Comparison of ENCODE assay signal across 8 cellular contexts in the genomic region with DNA sequence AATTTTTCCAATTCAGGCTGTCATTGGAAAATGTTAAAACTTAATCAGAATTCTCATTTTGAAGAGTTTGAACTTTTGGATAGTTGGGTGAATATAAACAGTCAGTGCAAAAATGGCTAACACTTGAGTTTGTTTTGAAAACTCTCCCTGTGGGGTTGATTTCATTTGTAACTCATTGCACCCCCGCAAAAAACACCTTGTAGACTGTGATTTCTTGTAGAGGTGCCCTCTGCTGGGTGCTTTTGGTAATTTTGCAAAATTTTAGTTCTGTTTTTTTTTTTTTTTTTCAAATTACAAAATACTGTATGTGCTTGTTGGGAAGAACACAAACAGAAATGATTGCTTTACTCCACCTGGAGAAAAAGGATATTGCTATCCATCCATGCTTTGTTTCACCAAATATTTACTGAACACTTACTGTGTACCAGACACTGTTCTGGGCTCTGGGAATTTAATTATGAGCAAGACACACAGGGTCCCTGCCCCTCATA. TPM values are rescaled to one million over a fixed set of nuclear protein-coding genes. Genes with fewer than 3 reads are reported as not detected.
DNase-seq lines count a peak whose midpoint lies in the region; ATAC-seq, FAIRE-seq and TF ChIP-seq lines count a peak whose summit lies in the region.

No MANE protein-coding gene starts in this region.

- no peak overlapping the region for H3K27ac ChIP-seq in OCI-LY1 (ENCODE audit: low read depth, low read length, poor library complexity, severe bottlenecking)
- no peak overlapping the region for H3K27ac ChIP-seq in GM12878 (ENCODE audit: control insufficient read depth, insufficient read depth)
- H3K27ac ChIP-seq in liver (ENCODE audit: low read depth in 1 of 2, low read length in 2 of 2), result peak overlapping the region; percentile 60 to 83
- H3K27ac ChIP-seq in vagina, result no peak overlapping the region

- H2AFZ ChIP-seq in OCI-LY1 (ENCODE audit: low read length), result no peak overlapping the region
- H2AFZ ChIP-seq in GM12878 (ENCODE audit: control insufficient read depth, low read depth, low read length), result no peak overlapping the region

- no peaks in the 10 kb centered on the region for H3K27me3 ChIP-seq in OCI-LY1 (ENCODE audit: insufficient read depth, low read length)
- H3K27me3 ChIP-seq in GM12878 (replicated peaks in 1 of 2; ENCODE audit: control insufficient read depth in 2 of 2, insufficient read depth in 2 of 2, low read length in 1 of 2), result no peaks in the 10 kb centered on the region
- no peaks in the 10 kb centered on the region for H3K27me3 ChIP-seq in liver (ENCODE audit: control insufficient read depth in 4 of 4, insufficient read depth in 4 of 4, low read length in 3 of 4)
- no peaks in the 10 kb centered on the region for H3K27me3 ChIP-seq in vagina

- no peaks in the 10 kb centered on the region for H3K79me2 ChIP-seq in OCI-LY1 (ENCODE audit: insufficient read depth, low read length)
- H3K79me2 ChIP-seq in GM12878 (ENCODE audit: control insufficient read depth, insufficient read depth, low read length), result no peaks in the 10 kb centered on the region

- TF ChIP-seq RAD21 in GM12878 (IDR thresholded peaks at IDR 0.05; ENCODE audit: insufficient read depth, low read depth, low read length) (peak; percentile 63), liver (IDR thresholded peaks at IDR 0.05) (peak; percentile 76 to 78)

- DNase-seq in AG08395 (ENCODE audit: low spot score) (peak; percentile 38), GM10248 (ENCODE audit: extremely low spot score) (peak; percentile 65), GM12878 (ENCODE audit: low read depth, low spot score) (no peak), vagina (ENCODE audit: extremely low spot score in 2 of 2) (no peak)
- no peak for DNase-seq in activated CD4-positive, CD25-positive, alpha-beta regulatory T cell treated with anti-CD3 and anti-CD28 coated beads, Interleukin-2, amount 50 U/mL, for 72 hours

- H3F3A ChIP-seq in OCI-LY1 (ENCODE audit: insufficient read depth, low read length), result no peaks in the 10 kb centered on the region

- TF ChIP-seq CTCF in GM10248 (IDR thresholded peaks at IDR 0.05; ENCODE audit: control extremely low read depth, extremely low read depth, low read depth, missing control alignments) (peak; percentile 40), OCI-LY1 (IDR thresholded peaks at IDR 0.05; ENCODE audit: low read length) (peak; percentile 71), GM12878 (IDR thresholded peaks at IDR 0.05 in 2 of 3, conservative IDR thresholded peaks at IDR 0.05 in 1 of 3; ENCODE audit: control insufficient read depth in 2 of 3, extremely low read depth in 1 of 3, insufficient read depth in 1 of 3, low read depth in 3 of 3, low read length in 3 of 3) (peak; percentile 47 to 60 (median 57); a peak in 5 of 6 replicates), liver (IDR thresholded peaks at IDR 0.05; ENCODE audit: low read depth, low read length, missing input control) (peak; percentile 67), vagina (IDR thresholded peaks at IDR 0.05) (peak; percentile 15 to 48 (median 48))

- WGBS in GM12878 (ENCODE audit: insufficient coverage, insufficient replicate concordance, low lambda C conversion rate, missing lambda C conversion rate), result 0% methylated on average over 1 of the region's 1 CpG
- WGBS in liver, result 3% methylated on average over 1 of the region's 1 CpG

- H3K9me3 ChIP-seq in OCI-LY1 (ENCODE audit: low read length), result no peaks in the 10 kb centered on the region
- no peaks in the 10 kb centered on the region for H3K9me3 ChIP-seq in GM12878 (replicated peaks; ENCODE audit: control insufficient read depth, insufficient read depth, low read length)
- no peaks in the 10 kb centered on the region for H3K9me3 ChIP-seq in liver (ENCODE audit: control insufficient read depth in 4 of 4, low read length in 3 of 4)
- H3K9me3 ChIP-seq in vagina, result no peaks in the 10 kb centered on the region

- TF ChIP-seq EP300 in GM12878 (IDR thresholded peaks at IDR 0.05; ENCODE audit: borderline replicate concordance in 1 of 2, control insufficient read depth in 1 of 2, low read depth in 2 of 2, low read length in 2 of 2), result no peak

- H3K9ac ChIP-seq in OCI-LY1 (ENCODE audit: low read length) (no peak overlapping the region), GM12878 (ENCODE audit: control insufficient read depth, insufficient read depth, low read length) (no peak overlapping the region), liver (ENCODE audit: low read depth in 1 of 2, low read length in 2 of 2) (peak overlapping the region in 1 of 2 donors; percentile 50)

- H3K36me3 ChIP-seq in OCI-LY1 (ENCODE audit: insufficient read depth, low read length) (peaks cover 9% of the 10 kb centered on the region; the same call in 1 of the 2 replicates), GM12878 (ENCODE audit: control insufficient read depth in 2 of 2, insufficient read depth in 2 of 2, low read length in 1 of 2) (peaks cover 5 to 15% of the 10 kb centered on the region in 2 experiments), liver (ENCODE audit: control insufficient read depth in 4 of 4, insufficient read depth in 3 of 4, low read depth in 1 of 4, low read length in 3 of 4) (peaks cover 6 to 38% (median 20%) of the 10 kb centered on the region in 4 donors), vagina (peaks cover 0 to 63% of the 10 kb centered on the region in 2 donors)

- no peak overlapping the region for H3K4me3 ChIP-seq in OCI-LY1 (ENCODE audit: low read depth, low read length, poor library complexity, severe bottlenecking)
- H3K4me3 ChIP-seq in GM12878, result no peak overlapping the region
- H3K4me3 ChIP-seq in liver (ENCODE audit: low read depth in 1 of 3, low read length in 3 of 3), result no peak overlapping the region
- no peak overlapping the region for H3K4me3 ChIP-seq in vagina

- POLR2A ChIA-PET in GM10248 (lab: Yijun Ruan, JAX) (no interaction called here), GM12878 (lab: Charles Lee) (interaction anchor here (0.6 to 1.0 kb wide), 4 partner anchors 55 to 177 kb away, joined by 3 to 5 read pairs (median 4); no protein-coding TSS in a partner anchor)

- ATAC-seq in GM12878 (peak; percentile 74), HG03354 (IDR thresholded peaks at IDR 0.05; ENCODE audit: poor library complexity, severe bottlenecking, unreplicated experiment) (no peak)

- H3K4me2 ChIP-seq in OCI-LY1 (ENCODE audit: low read length), result no peak overlapping the region
- no peak overlapping the region for H3K4me2 ChIP-seq in GM12878 (ENCODE audit: control insufficient read depth, insufficient read depth)

- intact Hi-C loops in GM12878 (cut with micrococcal nuclease; ENCODE audit: unreplicated experiment), result loop anchor here (2.0 kb wide), 1 partner anchor 96 kb away; no protein-coding TSS in a partner anchor
- intact Hi-C loops in vagina (cut with DNase I), result no loop called here

- H4K20me1 ChIP-seq in OCI-LY1 (ENCODE audit: insufficient read depth, low read length) (no peaks in the 10 kb centered on the region), GM12878 (ENCODE audit: control insufficient read depth, insufficient read depth) (no peaks in the 10 kb centered on the region)

- BruUV-seq in GM12878 (replicated peaks; lab: Mats Ljungman, UMichigan), result no TSS peak

- peak; percentile 35 for FAIRE-seq in GM12878 (lab: Jason Lieb, UNC)

- no peaks in the 10 kb centered on the region for H3K9me2 ChIP-seq in OCI-LY1 (ENCODE audit: low read depth, low read length)

- RAD21 ChIA-PET in GM12878 (lab: Charles Lee; ENCODE audit: unreplicated experiment), result interaction anchor here (0.7 to 0.9 kb wide), 2 partner anchors 112 to 118 kb away, joined by 3 to 4 read pairs; no protein-coding TSS in a partner anchor

- no peaks in the 10 kb centered on the region for H3K4me1 ChIP-seq in OCI-LY1 (ENCODE audit: insufficient read depth, low read length, severe bottlenecking)
- H3K4me1 ChIP-seq in GM12878 (ENCODE audit: control insufficient read depth, insufficient read depth, low read length), result no peaks in the 10 kb centered on the region
- peaks cover 8 to 26% (median 23%) of the 10 kb centered on the region in 4 donors for H3K4me1 ChIP-seq in liver (ENCODE audit: control insufficient read depth in 4 of 4, insufficient read depth in 4 of 4, low read length in 3 of 4)
- no peaks in the 10 kb centered on the region for H3K4me1 ChIP-seq in vagina

- TF ChIP-seq POLR2A in GM12878 (IDR thresholded peaks at IDR 0.05; ENCODE audit: low read depth, low read length), result no peak
- no peak for TF ChIP-seq POLR2A in vagina (IDR thresholded peaks at IDR 0.05)

- SMC1A ChIA-PET in GM12878 (lab: Charles Lee; ENCODE audit: uncharacterized antibody, unreplicated experiment), result interaction anchor here (0.8 to 1.1 kb wide), 3 partner anchors 93 to 217 kb away, joined by 3 to 4 read pairs (median 3); no protein-coding TSS in a partner anchor

- CTCF ChIA-PET in GM10248 (lab: Yijun Ruan, JAX) (interaction anchor here (0.9 to 3.2 kb wide), 16 partner anchors 9 to 295 kb away, joined by 3 to 15 read pairs (median 5); no protein-coding TSS in a partner anchor), GM12878 (lab: Yijun Ruan, JAX) (interaction anchor here (0.7 to 5.7 kb wide), 10 partner anchors 9 to 127 kb away, joined by 3 to 38 read pairs (median 4); no protein-coding TSS in a partner anchor)

- in situ Hi-C loops in GM12878 (cut with MboI), result no loop called here

TF ChIP-seq in GM12878, 131 proteins besides CTCF, POLR2A, EP300 and RAD21 (continues in another document):
- TF ChIP-seq SIX5 (IDR thresholded peaks at IDR 0.05; ENCODE audit: low read depth, low read length, severe bottlenecking), result no peak

TF ChIP-seq in liver, 16 proteins besides CTCF, POLR2A, EP300 and RAD21 (continues in another document):
- TF ChIP-seq EGR1 (IDR thresholded peaks at IDR 0.05; ENCODE audit: low read depth in 2 of 2), result peak; percentile 45 to 54
- no peak for TF ChIP-seq HNF4G (IDR thresholded peaks at IDR 0.05)
- no peak for TF ChIP-seq TAF1 (conservative IDR thresholded peaks at IDR 0.05)
- TF ChIP-seq NR2F2 (IDR thresholded peaks at IDR 0.05), result no peak

RNA-seq across cellular contexts. Expression of a gene that starts 28.2 kb away (rescaled TPM):
- total RNA-seq in GM12878 (2013; cell fraction: nucleolus; rRNA removed), result 401 and 455 TPM in 2 replicates
- total RNA-seq in GM12878 (2014; rRNA removed) (190 and 208 TPM in 2 replicates), GM12878 (2014; rRNA removed; fragmentation: Illumina TruSeq; extraction: Trizol) (132 and 145 TPM in 2 replicates), GM12878 (2021) (389 and 390 TPM in 2 replicates), liver (100 to 1,000 TPM in 1 of 2 donors, 10 to 100 TPM in 1; 61.8 to 182 TPM), vagina (201 TPM)
- polyA plus RNA-seq in GM12878 (2011; ENCODE audit: low read depth), result 425 TPM
- polyA plus RNA-seq in GM12878 (2011; rRNA removed) (73.4 and 161 TPM in 2 replicates), GM12878 (2014; fragmentation: Illumina TruSeq; extraction: Trizol) (164 and 308 TPM in 2 replicates), GM12878 (2014; fragmentation: Nextera tagmentation; extraction: Ambion mirVana) (100 to 1,000 TPM; 124 to 133 TPM), GM12878 (2014; rRNA removed) (171 and 202 TPM in 2 replicates), GM12878 (2016; fragmentation: Nextera tagmentation; extraction: Ambion mirVana) (100 to 1,000 TPM; 387 to 400 TPM), liver (100 to 1,000 TPM; 133 to 191 TPM)
- polyA plus RNA-seq in GM12878 (2011; cell fraction: cytosol; rRNA removed), result 243 and 341 TPM in 2 replicates
- 464 and 522 TPM in 2 replicates for polyA plus RNA-seq in GM12878 (2011; cell fraction: nucleus; rRNA removed)
- polyA plus RNA-seq in GM12878 (2012), result 590 and 669 TPM in 2 replicates
- polyA minus RNA-seq in GM12878 (2011; rRNA and poly(A)+ RNA removed), result 290 and 381 TPM in 2 replicates
- polyA minus RNA-seq in GM12878 (2011; cell fraction: cytosol; rRNA and poly(A)+ RNA removed), result 243 and 254 TPM in 2 replicates
- polyA minus RNA-seq in GM12878 (2011; cell fraction: nucleus; rRNA and poly(A)+ RNA removed), result 138 and 217 TPM in 2 replicates

Comparison
In these comparisons a context has a peak if more than half of its experiments do, and no peak if none do; other contexts are left out.
1. DNase-seq: peak in AG08395 (single experiment) and GM10248 (single experiment); none in GM12878 (single experiment), vagina (0 of 2) and activated CD4-positive, CD25-positive, alpha-beta regulatory T cell treated with anti-CD3 and anti-CD28 coated beads, Interleukin-2, amount 50 U/mL, for 72 hours (single experiment).
2. H3K27ac ChIP-seq: peak in liver (2 of 2); none in OCI-LY1 (single experiment), GM12878 (single experiment) and vagina (single experiment).
3. Peak in every context shown above with its lines, with median percentiles within 50 percentile points of each other: CTCF ChIP-seq.